Comparison of ENCODE assay signal across 1 cellular context in the genomic region with DNA sequence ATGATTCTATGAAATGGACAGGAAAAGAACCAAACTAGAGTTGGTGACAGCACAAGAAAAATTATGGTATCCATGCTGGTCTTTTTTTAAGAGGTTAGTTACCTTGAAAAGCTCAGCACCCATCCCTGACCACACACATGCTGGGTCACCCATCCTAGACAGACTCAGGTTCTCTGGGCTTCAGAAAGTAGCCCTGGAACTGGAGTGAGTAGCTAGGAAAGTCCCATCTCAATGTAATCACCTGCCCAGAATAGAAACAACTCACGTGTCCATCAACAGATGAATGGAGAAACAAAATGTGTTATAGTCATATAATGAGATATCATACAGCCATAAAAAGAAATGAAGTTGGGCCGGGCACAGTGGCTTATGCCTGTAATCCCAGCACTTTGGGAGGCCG.
TF ChIP-seq lines count a peak whose summit lies in the region.

No MANE protein-coding gene starts in this region.

TF ChIP-seq in GM12878, 131 proteins besides CTCF, POLR2A, EP300 and RAD21 (continued from another document):
- TF ChIP-seq, protein P1, sequence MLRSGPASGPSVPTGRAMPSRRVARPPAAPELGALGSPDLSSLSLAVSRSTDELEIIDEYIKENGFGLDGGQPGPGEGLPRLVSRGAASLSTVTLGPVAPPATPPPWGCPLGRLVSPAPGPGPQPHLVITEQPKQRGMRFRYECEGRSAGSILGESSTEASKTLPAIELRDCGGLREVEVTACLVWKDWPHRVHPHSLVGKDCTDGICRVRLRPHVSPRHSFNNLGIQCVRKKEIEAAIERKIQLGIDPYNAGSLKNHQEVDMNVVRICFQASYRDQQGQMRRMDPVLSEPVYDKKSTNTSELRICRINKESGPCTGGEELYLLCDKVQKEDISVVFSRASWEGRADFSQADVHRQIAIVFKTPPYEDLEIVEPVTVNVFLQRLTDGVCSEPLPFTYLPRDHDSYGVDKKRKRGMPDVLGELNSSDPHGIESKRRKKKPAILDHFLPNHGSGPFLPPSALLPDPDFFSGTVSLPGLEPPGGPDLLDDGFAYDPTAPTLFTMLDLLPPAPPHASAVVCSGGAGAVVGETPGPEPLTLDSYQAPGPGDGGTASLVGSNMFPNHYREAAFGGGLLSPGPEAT (IDR thresholded peaks at IDR 0.05; ENCODE audit: low read depth): 0 out of 2 replicates have a peak, but pooled peaks have one; percentile 25
- TF ChIP-seq, protein P2, sequence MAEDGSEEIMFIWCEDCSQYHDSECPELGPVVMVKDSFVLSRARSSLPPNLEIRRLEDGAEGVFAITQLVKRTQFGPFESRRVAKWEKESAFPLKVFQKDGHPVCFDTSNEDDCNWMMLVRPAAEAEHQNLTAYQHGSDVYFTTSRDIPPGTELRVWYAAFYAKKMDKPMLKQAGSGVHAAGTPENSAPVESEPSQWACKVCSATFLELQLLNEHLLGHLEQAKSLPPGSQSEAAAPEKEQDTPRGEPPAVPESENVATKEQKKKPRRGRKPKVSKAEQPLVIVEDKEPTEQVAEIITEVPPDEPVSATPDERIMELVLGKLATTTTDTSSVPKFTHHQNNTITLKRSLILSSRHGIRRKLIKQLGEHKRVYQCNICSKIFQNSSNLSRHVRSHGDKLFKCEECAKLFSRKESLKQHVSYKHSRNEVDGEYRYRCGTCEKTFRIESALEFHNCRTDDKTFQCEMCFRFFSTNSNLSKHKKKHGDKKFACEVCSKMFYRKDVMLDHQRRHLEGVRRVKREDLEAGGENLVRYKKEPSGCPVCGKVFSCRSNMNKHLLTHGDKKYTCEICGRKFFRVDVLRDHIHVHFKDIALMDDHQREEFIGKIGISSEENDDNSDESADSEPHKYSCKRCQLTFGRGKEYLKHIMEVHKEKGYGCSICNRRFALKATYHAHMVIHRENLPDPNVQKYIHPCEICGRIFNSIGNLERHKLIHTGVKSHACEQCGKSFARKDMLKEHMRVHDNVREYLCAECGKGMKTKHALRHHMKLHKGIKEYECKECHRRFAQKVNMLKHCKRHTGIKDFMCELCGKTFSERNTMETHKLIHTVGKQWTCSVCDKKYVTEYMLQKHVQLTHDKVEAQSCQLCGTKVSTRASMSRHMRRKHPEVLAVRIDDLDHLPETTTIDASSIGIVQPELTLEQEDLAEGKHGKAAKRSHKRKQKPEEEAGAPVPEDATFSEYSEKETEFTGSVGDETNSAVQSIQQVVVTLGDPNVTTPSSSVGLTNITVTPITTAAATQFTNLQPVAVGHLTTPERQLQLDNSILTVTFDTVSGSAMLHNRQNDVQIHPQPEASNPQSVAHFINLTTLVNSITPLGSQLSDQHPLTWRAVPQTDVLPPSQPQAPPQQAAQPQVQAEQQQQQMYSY (CRISPR knock-in tag; IDR thresholded peaks at IDR 0.05): no peak
- TF ChIP-seq EED (IDR thresholded peaks at IDR 0.05; ENCODE audit: low read depth): peak; percentile 71
- TF ChIP-seq, protein P3, sequence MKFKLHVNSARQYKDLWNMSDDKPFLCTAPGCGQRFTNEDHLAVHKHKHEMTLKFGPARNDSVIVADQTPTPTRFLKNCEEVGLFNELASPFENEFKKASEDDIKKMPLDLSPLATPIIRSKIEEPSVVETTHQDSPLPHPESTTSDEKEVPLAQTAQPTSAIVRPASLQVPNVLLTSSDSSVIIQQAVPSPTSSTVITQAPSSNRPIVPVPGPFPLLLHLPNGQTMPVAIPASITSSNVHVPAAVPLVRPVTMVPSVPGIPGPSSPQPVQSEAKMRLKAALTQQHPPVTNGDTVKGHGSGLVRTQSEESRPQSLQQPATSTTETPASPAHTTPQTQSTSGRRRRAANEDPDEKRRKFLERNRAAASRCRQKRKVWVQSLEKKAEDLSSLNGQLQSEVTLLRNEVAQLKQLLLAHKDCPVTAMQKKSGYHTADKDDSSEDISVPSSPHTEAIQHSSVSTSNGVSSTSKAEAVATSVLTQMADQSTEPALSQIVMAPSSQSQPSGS (IDR thresholded peaks at IDR 0.05; ENCODE audit: low read length): peak; percentile 51; the same call in 1 of the 2 replicates
- TF ChIP-seq BHLHE40 (IDR thresholded peaks at IDR 0.05; ENCODE audit: borderline replicate concordance in 1 of 2, low read depth in 2 of 2, low read length in 1 of 2): peak; percentile 70 to 75; a peak in 3 of 4 replicates
- TF ChIP-seq RELA (IDR thresholded peaks at IDR 0.05; ENCODE audit: borderline replicate concordance, partially characterized antibody): peak; percentile 48
- TF ChIP-seq NFIC (IDR thresholded peaks at IDR 0.05; ENCODE audit: low read depth, low read length): peak; percentile 61; the same call in 1 of the 2 replicates
- no peak for TF ChIP-seq SREBF2 (IDR thresholded peaks at IDR 0.05; ENCODE audit: low read length)
- TF ChIP-seq, protein P4, sequence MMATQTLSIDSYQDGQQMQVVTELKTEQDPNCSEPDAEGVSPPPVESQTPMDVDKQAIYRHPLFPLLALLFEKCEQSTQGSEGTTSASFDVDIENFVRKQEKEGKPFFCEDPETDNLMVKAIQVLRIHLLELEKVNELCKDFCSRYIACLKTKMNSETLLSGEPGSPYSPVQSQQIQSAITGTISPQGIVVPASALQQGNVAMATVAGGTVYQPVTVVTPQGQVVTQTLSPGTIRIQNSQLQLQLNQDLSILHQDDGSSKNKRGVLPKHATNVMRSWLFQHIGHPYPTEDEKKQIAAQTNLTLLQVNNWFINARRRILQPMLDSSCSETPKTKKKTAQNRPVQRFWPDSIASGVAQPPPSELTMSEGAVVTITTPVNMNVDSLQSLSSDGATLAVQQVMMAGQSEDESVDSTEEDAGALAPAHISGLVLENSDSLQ (IDR thresholded peaks at IDR 0.05): peak; percentile 46; the same call in 1 of the 2 replicates
- no peak for TF ChIP-seq STAT3 (IDR thresholded peaks at IDR 0.05; ENCODE audit: low read depth, low read length)
- no peak for TF ChIP-seq JUND (IDR thresholded peaks at IDR 0.05; ENCODE audit: low read depth, low read length)
- 0 out of 4 replicates have a peak, but pooled peaks of 1 of the 2 experiments have one; percentile 10 for TF ChIP-seq IKZF2 (IDR thresholded peaks at IDR 0.05)
- TF ChIP-seq MEF2B (IDR thresholded peaks at IDR 0.05; ENCODE audit: partially characterized antibody, poor library complexity, severe bottlenecking): peak; percentile 57
